ENCODE assay signal across 2 cellular contexts in genomic region chr1:191350938-191351337, GRCh38.
TF ChIP-seq lines count a peak whose summit lies in the region.

No MANE protein-coding gene starts in this region.

TF ChIP-seq in GM23338, 12 proteins besides CTCF, POLR2A, EP300 and RAD21 (continued from another document):
- TF ChIP-seq ZNF462 (CRISPR knock-in tag; IDR thresholded peaks at IDR 0.05) (no peak), STAT1 (IDR thresholded peaks at IDR 0.05; ENCODE audit: unreplicated experiment) (no peak), REST (IDR thresholded peaks at IDR 0.05; ENCODE audit: unreplicated experiment) (no peak), ZNF331 (CRISPR knock-in tag; IDR thresholded peaks at IDR 0.05; ENCODE audit: low read depth) (no peak), ETS1 (IDR thresholded peaks at IDR 0.05) (no peak), NANOG (IDR thresholded peaks at IDR 0.05; ENCODE audit: borderline replicate concordance) (no peak), EZH2 (IDR thresholded peaks at IDR 0.05; ENCODE audit: low read depth, unreplicated experiment) (no peak)

TF ChIP-seq in H1, 55 proteins besides CTCF, POLR2A, EP300 and RAD21 (continued from another document):
- TF ChIP-seq EGR1 (IDR thresholded peaks at IDR 0.05; ENCODE audit: borderline replicate concordance, low read depth, low read length) (no peak), TAF7 (optimal IDR thresholded peaks at IDR 0.05; ENCODE audit: borderline replicate concordance, low read depth, low read length) (no peak), SIRT6 (IDR thresholded peaks at IDR 0.05; ENCODE audit: low read length) (no peak), SIX5 (IDR thresholded peaks at IDR 0.05; ENCODE audit: low read depth, low read length) (no peak), YY1 (IDR thresholded peaks at IDR 0.05; ENCODE audit: low read depth, low read length) (no peak)
TF ChIP-seq in H1: peak in this region for 0.
